Comparison of ENCODE assay signal across 10 cellular contexts in the genomic region with DNA sequence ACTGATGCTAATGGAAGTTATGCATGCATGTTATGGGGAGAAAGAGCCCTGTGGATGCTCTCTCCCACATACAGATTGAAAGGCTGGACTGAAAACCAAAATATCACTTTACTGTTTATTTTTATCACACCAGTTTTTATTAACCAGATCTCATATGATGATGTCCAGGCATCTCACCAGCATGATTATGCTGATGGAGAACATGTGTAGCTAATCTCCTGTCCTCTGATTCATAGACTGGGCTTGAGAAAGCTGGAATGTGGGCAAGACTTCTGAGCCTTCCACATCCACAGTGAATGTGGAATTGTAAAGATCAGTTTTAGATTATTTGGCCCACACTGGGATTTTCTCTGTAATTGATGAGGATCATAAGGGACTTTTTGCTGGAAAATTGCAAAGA.
"Had no signal": no experiment of that assay in that cellular context is flagged by ENCODE, and none has a peak within 500 bp of the region (broad histone marks: within the 10 kb centered on the region; RNA-seq: fewer than 3 reads in every experiment).

No MANE protein-coding gene starts in this region.

- H3K27ac ChIP-seq: pancreas had no signal

- ATAC-seq: left lobe of liver; stimulated activated naive CD8-positive, alpha-beta T cell treated with anti-CD3 and anti-CD28 coated beads, Interleukin-15, amount 100 ng/mL, for 72 hours had no signal

- H3K36me3 ChIP-seq: pancreas had no signal

- H3K4me1 ChIP-seq: pancreas had no signal

- H3K9me3 ChIP-seq: pancreas had no signal

- H3K27me3 ChIP-seq: pancreas had no signal

- DNase-seq: activated CD4-positive, alpha-beta memory T cell treated with anti-CD3 and anti-CD28 coated beads, Interleukin-2, amount 10 ng/mL, durations not matched to agents 7 days and 5 days; activated gamma-delta T cell; activated T-cell treated with anti-CD3 and anti-CD28 coated beads, Interleukin-2, amount 50 U/mL, for 48 hours; anterior cingulate cortex; mesendoderm; pancreas; stimulated activated CD4-positive, alpha-beta T cell treated with anti-CD3 and anti-CD28 coated beads, Interleukin-4, amount 100 ng/mL, for 4 hours; stimulated activated naive CD8-positive, alpha-beta T cell treated with anti-CD3 and anti-CD28 coated beads, Interleukin-15, amount 100 ng/mL, for 72 hours; T-helper 9 cell had no signal

- H3K4me3 ChIP-seq: pancreas had no signal
